Comparison of ENCODE assay signal across 9 cellular contexts in genomic region chr12:119020377-119021360, GRCh38. TPM values are rescaled to one million over a fixed set of nuclear protein-coding genes. Genes with fewer than 3 reads are reported as not detected.
A peak's percentile ranks its signal among the peaks of the same experiment; 100 is the strongest.
DNase-seq lines count a peak whose midpoint lies in the region; ATAC-seq and TF ChIP-seq lines count a peak whose summit lies in the region.
"Had no signal": no experiment of that assay in that cellular context is flagged by ENCODE, and none has a peak within 500 bp of the region (broad histone marks: within the 10 kb centered on the region; RNA-seq: fewer than 3 reads in every experiment).

No MANE protein-coding gene starts in this region.

- H3K9me3 ChIP-seq in heart left ventricle (peaks cover 0 to 5% (median 0%) of the 10 kb centered on the region in 12 donors), spleen (peaks cover 0 to 17% (median 0%) of the 10 kb centered on the region in 8 donors)

- ATAC-seq in heart left ventricle (peak in 2 of 4 donors; percentile 62 to 76), Right ventricle myocardium inferior (no peak), foreskin keratinocyte (no peak)

- peaks cover 43% of the 10 kb centered on the region for H3K27me3 Mint-ChIP-seq in type B pancreatic cell

- intact Hi-C loops in heart left ventricle (cut with DNase I) (no loop called here), Right ventricle myocardium inferior (cut with DNase I) (no loop called here), spleen (cut with DNase I; ENCODE audit: low total_unique reads) (no loop called here)

- peak in 11 of 12 donors; percentile 28 to 66 (median 45) for TF ChIP-seq CTCF in heart left ventricle (IDR thresholded peaks at IDR 0.05)
- peak; percentile 30 for TF ChIP-seq CTCF in foreskin keratinocyte (conservative IDR thresholded peaks at IDR 0.05)
- TF ChIP-seq CTCF in type B pancreatic cell (conservative IDR thresholded peaks at IDR 0.05): peak; percentile 74
- TF ChIP-seq CTCF in spleen (IDR thresholded peaks at IDR 0.05 in 8 of 11, conservative IDR thresholded peaks at IDR 0.05 in 3 of 11): peak in 1 of 11 experiments; percentile 13

- H3K4me3 Mint-ChIP-seq in type B pancreatic cell: no peak overlapping the region

- no peak for TF ChIP-seq POLR2A in heart left ventricle (IDR thresholded peaks at IDR 0.05)
- TF ChIP-seq POLR2A in spleen (IDR thresholded peaks at IDR 0.05): no peak

- H3K4me1 ChIP-seq in heart left ventricle (no peaks in the 10 kb centered on the region), foreskin keratinocyte (no peaks in the 10 kb centered on the region), spleen (no peaks in the 10 kb centered on the region)

- H3K27ac ChIP-seq in heart left ventricle (no peak overlapping the region), foreskin keratinocyte (no peak overlapping the region), spleen (no peak overlapping the region)

- H3K27me3 ChIP-seq in heart left ventricle (peaks cover 0 to 32% (median 0%) of the 10 kb centered on the region in 9 donors), foreskin keratinocyte (no peaks in the 10 kb centered on the region), spleen (replicated peaks in 1 of 7) (peaks cover 0 to 54% (median 0%) of the 10 kb centered on the region in 7 donors)

- no peak overlapping the region for H3K27ac Mint-ChIP-seq in type B pancreatic cell

- DNase-seq in heart left ventricle: peak in 4 of 5 donors; percentile 10 to 57 (median 35)
- no peak for DNase-seq in Right ventricle myocardium inferior (ENCODE audit: missing footprints)
- DNase-seq in NCI-H1694 (lab: John Stamatoyannopoulos, UW): peak; percentile 52
- DNase-seq in foreskin keratinocyte: no peak
- no peak for DNase-seq in type B pancreatic cell (ENCODE audit: extremely low spot score, unreplicated experiment)
- no peak for DNase-seq in spleen
- DNase-seq in ureter (ENCODE audit: low spot score): no peak
- no peak for DNase-seq in hepatic stellate cell (ENCODE audit: low spot score)
- DNase-seq: mesenchymal stem cell had no signal

- H3K36me3 Mint-ChIP-seq in type B pancreatic cell: no peaks in the 10 kb centered on the region

- peaks cover 14% of the 10 kb centered on the region for H3K4me1 Mint-ChIP-seq in type B pancreatic cell (ENCODE audit: unreplicated experiment)

- WGBS in heart left ventricle, 4 donors: 15 to 27% (median 15%) methylated on average over 22 of the region's 22 CpGs
- WGBS in spleen, 5 donors: 20 to 31% (median 24%) methylated on average over 22 of the region's 22 CpGs

- H3K4me3 ChIP-seq in heart left ventricle (no peak overlapping the region), spleen (no peak overlapping the region)

- no peaks in the 10 kb centered on the region for H3K9me3 Mint-ChIP-seq in type B pancreatic cell

- H3K36me3 ChIP-seq in heart left ventricle (no peaks in the 10 kb centered on the region), spleen (no peaks in the 10 kb centered on the region)

RNA-seq across cellular contexts. Expression of gene SRRM4, which starts 39.3 kb away (rescaled TPM):
- under 1 TPM in 8 of 9 donors, not detected in 1; 0.08 to 0.57 (median 0.27) TPM for total RNA-seq in heart left ventricle
- polyA plus RNA-seq in heart left ventricle: under 1 TPM; 0.04 to 0.42 TPM
- 0.43 TPM for total RNA-seq in Right ventricle myocardium inferior
- total RNA-seq in foreskin keratinocyte: not detected in 2 replicates
- not detected in 2 replicates for polyA plus RNA-seq in foreskin keratinocyte
- 1.1 and 1.4 TPM in 2 replicates for total RNA-seq in type B pancreatic cell (ENCODE audit: low replicate concordance)
- total RNA-seq in spleen: not detected
- under 1 TPM in 2 of 3 donors, not detected in 1; under 0.01 TPM for polyA plus RNA-seq in spleen
- total RNA-seq in ureter: not detected

Comparison
In these comparisons a context has a peak if more than half of its experiments do, and no peak if none do; other contexts are left out.
1. DNase-seq: peak in heart left ventricle (4 of 5) and NCI-H1694 (single experiment); none in Right ventricle myocardium inferior (single experiment), foreskin keratinocyte (0 of 2), type B pancreatic cell (single experiment), spleen (single experiment), ureter (single experiment) and hepatic stellate cell (single experiment).